In the genomic region with DNA sequence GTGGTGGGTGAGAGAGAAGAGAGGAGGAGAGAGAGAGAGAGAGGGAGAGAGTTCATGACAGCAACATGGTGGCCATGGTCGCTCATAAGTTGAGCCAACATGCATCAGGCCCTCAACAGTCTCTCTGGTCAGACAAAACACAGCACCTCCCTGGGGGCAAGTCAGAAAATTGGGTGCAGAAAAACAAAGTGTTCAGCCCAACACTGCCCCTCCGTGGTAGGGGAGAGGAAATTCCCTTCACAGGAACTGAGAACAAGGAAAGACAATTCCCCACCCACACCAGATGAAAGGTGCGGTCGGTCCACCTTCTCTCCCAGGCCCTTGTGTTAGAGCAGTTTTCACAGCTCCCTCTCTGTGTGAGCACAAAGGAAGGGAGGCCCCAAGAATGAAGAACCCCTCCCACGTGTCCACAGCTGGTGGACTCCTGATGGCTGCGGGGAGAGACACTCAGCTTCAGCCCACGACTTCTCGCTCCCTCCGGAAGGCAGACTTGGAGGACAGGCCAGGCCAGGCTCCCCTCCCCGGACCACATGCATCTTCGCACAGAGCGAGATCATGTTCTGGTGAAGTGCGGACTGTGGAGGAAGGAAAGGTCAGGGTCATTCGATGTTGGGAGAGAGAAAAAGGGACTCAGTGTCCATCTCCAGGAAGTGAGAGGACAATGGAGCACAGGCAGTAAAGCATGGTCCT, we compare ENCODE assay signal across 8 cellular contexts.
DNase-seq lines count a peak whose midpoint lies in the region; ATAC-seq and TF ChIP-seq lines count a peak whose summit lies in the region.

No MANE protein-coding gene starts in this region.

- intact Hi-C loops in Right ventricle myocardium superior (cut with DNase I): no loop called here

- peak; percentile 38 for DNase-seq in COLO668 (lab: John Stamatoyannopoulos, UW; ENCODE audit: unreplicated experiment)
- DNase-seq in HPDE6-E6E7 (ENCODE audit: extremely low spot score): peak; percentile 46
- peak; percentile 82 for DNase-seq in RKO (ENCODE audit: low spot score)
- peak; percentile 30 for DNase-seq in activated gamma-delta T cell treated with anti-CD3 and anti-CD28 coated beads, Interleukin-2, amount 50 U/mL, for 16 hours (ENCODE audit: low read depth)
- DNase-seq in Right ventricle myocardium superior: no peak
- no peak for DNase-seq in retinal pigment epithelial cell (ENCODE audit: low read depth)

- ATAC-seq in Right ventricle myocardium superior (ENCODE audit: poor library complexity) (peak; percentile 65), GM21737 (IDR thresholded peaks at IDR 0.05; ENCODE audit: unreplicated experiment) (no peak), HG03457 (IDR thresholded peaks at IDR 0.05; ENCODE audit: unreplicated experiment) (no peak)

- TF ChIP-seq CTCF in retinal pigment epithelial cell (conservative IDR thresholded peaks at IDR 0.05; ENCODE audit: low read depth, low read length): peak; percentile 77

- no peak overlapping the region for H3K4me3 ChIP-seq in retinal pigment epithelial cell (ENCODE audit: low read length)

Comparison
In these comparisons a context has a peak if more than half of its experiments do, and no peak if none do; other contexts are left out.
1. DNase-seq: peak in COLO668 (single experiment), HPDE6-E6E7 (single experiment), RKO (single experiment) and activated gamma-delta T cell treated with anti-CD3 and anti-CD28 coated beads, Interleukin-2, amount 50 U/mL, for 16 hours (single experiment); none in Right ventricle myocardium superior (single experiment) and retinal pigment epithelial cell (single experiment).